Comparison of ENCODE assay signal across 14 cellular contexts in the genomic region with DNA sequence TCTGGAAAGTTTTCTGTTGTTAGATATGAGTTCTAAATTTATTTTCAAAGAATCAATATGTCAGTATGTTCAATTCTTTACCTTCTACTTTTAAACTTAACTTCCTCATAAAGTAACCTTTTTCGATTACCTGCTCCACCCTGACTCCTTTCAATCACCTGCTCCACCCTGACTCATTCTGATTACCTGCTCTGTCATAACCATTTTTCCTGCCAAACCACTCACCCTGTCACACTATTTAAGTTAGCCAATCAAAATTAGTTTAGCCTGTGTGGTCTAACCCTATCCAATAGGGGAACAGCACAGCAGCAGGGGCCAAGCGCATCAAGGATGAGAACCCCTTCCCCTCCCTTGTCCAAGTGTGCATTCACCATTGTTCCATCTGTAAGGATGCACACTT. TPM values are rescaled to one million over a fixed set of nuclear protein-coding genes. Genes with fewer than 3 reads are reported as not detected.
"Had no signal": no experiment of that assay in that cellular context is flagged by ENCODE, and none has a peak within 500 bp of the region (broad histone marks: within the 10 kb centered on the region; RNA-seq: fewer than 3 reads in every experiment).

No MANE protein-coding gene starts in this region.

RNA-seq across cellular contexts. Expression of a gene that starts 56.4 kb away (rescaled TPM):
- total RNA-seq: activated CD4-positive, alpha-beta memory T cell treated with anti-CD3 and anti-CD28 coated beads, Interleukin-2, amount 10 ng/mL, durations not matched to agents 7 days and 5 days; activated CD4-positive, alpha-beta T cell treated with anti-CD3 and anti-CD28 coated beads, Interleukin-2, amount 10 ng/mL, durations not matched to agents 7 days and 5 days; activated naive CD4-positive, alpha-beta T cell treated with anti-CD3 and anti-CD28 coated beads, Interleukin-2, amount 50 U/mL, for 72 hours; activated naive CD8-positive, alpha-beta T cell treated with anti-CD3 and anti-CD28 coated beads, Interleukin-2, amount 10 ng/mL, durations not matched to agents 7 days and 5 days; activated T-cell treated with anti-CD3 and anti-CD28 coated beads, Interleukin-2, amount 50 U/mL, for 72 hours; ascending aorta; cardiac septum; chondrocyte; dermis microvascular lymphatic vessel endothelial cell; esophagus muscularis mucosa; T-cell; T-helper 2 cell treated with Interferon-gamma antibody and Interleukin-4, amounts not matched to agents 100 ng/mL and 5 ng/mL, for 36 hours; WTC11 had no signal
- polyA plus RNA-seq: foreskin keratinocyte had no signal
